In the genomic region with DNA sequence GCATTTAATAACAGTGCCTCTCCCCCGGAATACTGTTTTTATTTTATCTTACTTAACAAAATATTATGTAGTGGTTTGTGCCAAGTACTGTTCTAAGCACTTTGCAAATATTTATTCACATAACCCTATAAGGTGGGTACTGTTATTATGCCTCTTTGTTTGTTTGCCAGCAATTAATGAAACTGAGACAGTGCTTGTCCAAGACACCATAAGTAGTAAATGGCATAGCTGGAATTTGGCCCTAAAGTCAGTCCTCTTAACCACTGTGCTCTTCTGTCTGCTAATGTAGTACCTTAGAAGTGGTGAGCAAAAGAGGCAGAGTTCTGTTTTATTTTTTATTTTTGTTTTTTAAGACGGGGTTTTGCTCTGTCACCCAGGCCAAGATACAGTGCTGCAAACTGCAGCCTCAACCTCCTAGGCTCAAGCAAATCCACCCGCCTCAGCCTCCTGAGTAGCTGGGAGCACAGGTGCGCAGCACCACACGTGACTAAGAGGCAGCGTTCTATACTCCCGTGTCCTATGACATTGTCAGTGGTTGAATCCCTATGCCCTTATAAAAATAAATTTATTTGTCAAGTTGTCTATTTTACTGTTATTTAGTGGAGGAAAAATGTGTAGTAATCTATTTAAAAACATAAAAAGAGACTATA, we compare ENCODE assay signal across 28 cellular contexts.
A peak's percentile ranks its signal among the peaks of the same experiment; 100 is the strongest.
DNase-seq lines count a peak whose midpoint lies in the region; ATAC-seq and TF ChIP-seq lines count a peak whose summit lies in the region.
"Had no signal": no experiment of that assay in that cellular context is flagged by ENCODE, and none has a peak within 500 bp of the region (broad histone marks: within the 10 kb centered on the region; RNA-seq: fewer than 3 reads in every experiment).

No MANE protein-coding gene starts in this region.

- H3K36me3 ChIP-seq in upper lobe of right lung: no peaks in the 10 kb centered on the region
- no peaks in the 10 kb centered on the region for H3K36me3 ChIP-seq in naive thymus-derived CD4-positive, alpha-beta T cell (ENCODE audit: control insufficient read depth in 2 of 3, insufficient read depth in 3 of 3, low read length in 3 of 3)
- H3K36me3 ChIP-seq: neural progenitor cell had no signal

- in situ Hi-C loops in GM13977 (cut with MboI; ENCODE audit: low pct_unique_long_range_greater_than_20kb, low sequenced_read_pairs, unreplicated experiment): loop anchor here (25.0 kb wide), 1 partner anchor 181 kb away; a partner anchor contains a TSS

- H3K27ac ChIP-seq in RWPE1: peak overlapping the region; percentile 70
- H3K27ac ChIP-seq in upper lobe of right lung: no peak overlapping the region
- H3K27ac ChIP-seq in naive thymus-derived CD4-positive, alpha-beta T cell (ENCODE audit: low read depth, low read length): no peak overlapping the region
- H3K27ac ChIP-seq: coronary artery, neural progenitor cell, parathyroid adenoma, skin epidermis had no signal

- no peak overlapping the region for H3K4me3 ChIP-seq in upper lobe of right lung
- no peak overlapping the region for H3K4me3 ChIP-seq in naive thymus-derived CD4-positive, alpha-beta T cell (ENCODE audit: low read length)
- H3K4me3 ChIP-seq: coronary artery, neural progenitor cell, skin epidermis had no signal

- peak; percentile 51 for DNase-seq in NCI-H748 (lab: John Stamatoyannopoulos, UW; ENCODE audit: unreplicated experiment)
- no peak for DNase-seq in NCI-H748 treated with DMSO at 0.1 percent for 48 hours (lab: John Stamatoyannopoulos, UW)
- DNase-seq in NCI-H146 (lab: John Stamatoyannopoulos, UW): peak; percentile 24
- no peak for DNase-seq in RWPE1 (ENCODE audit: low spot score)
- no peak for DNase-seq in upper lobe of right lung
- no peak for DNase-seq in GM13977 (ENCODE audit: low spot score)
- DNase-seq in naive thymus-derived CD4-positive, alpha-beta T cell: no peak
- DNase-seq in naive thymus-derived CD8-positive, alpha-beta T cell: no peak
- DNase-seq: ACHN; activated CD4-positive, alpha-beta memory T cell treated with anti-CD3 and anti-CD28 coated beads for 36 hours; activated CD4-positive, alpha-beta T cell treated with anti-CD3 and anti-CD28 coated beads for 1 hour; activated CD8-positive, alpha-beta memory T cell treated with anti-CD3 and anti-CD28 coated beads, Interleukin-2, amount 50 U/mL, for 4 hours; activated naive CD4-positive, alpha-beta T cell; activated naive CD8-positive, alpha-beta T cell treated with anti-CD3 and anti-CD28 coated beads, Interleukin-2, amount 50 U/mL, for 24 hours; CD4-positive, alpha-beta memory T cell; effector CD8-positive, alpha-beta T cell; immature natural killer cell; mesenchymal stem cell; NCI-H2029 treated with DMSO at 0.1 percent for 48 hours; NCI-H2227 treated with DMSO at 0.1 percent for 48 hours; NCI-H774; stimulated activated naive CD4-positive, alpha-beta T cell treated with Interleukin-2 at 50 U/mL for 16 hours had no signal

- no peaks in the 10 kb centered on the region for H3K36me3 Mint-ChIP-seq in naive thymus-derived CD4-positive, alpha-beta T cell
- no peaks in the 10 kb centered on the region for H3K36me3 Mint-ChIP-seq in naive thymus-derived CD8-positive, alpha-beta T cell
- H3K36me3 Mint-ChIP-seq: activated CD4-positive, alpha-beta memory T cell treated with anti-CD3 and anti-CD28 coated beads for 36 hours; CD4-positive, alpha-beta memory T cell; immature natural killer cell; neural progenitor cell had no signal

- no peak for TF ChIP-seq CTCF in RWPE1 (conservative IDR thresholded peaks at IDR 0.05; ENCODE audit: low read depth)
- TF ChIP-seq CTCF in upper lobe of right lung (IDR thresholded peaks at IDR 0.05): no peak
- TF ChIP-seq CTCF in GM13977 (IDR thresholded peaks at IDR 0.05; ENCODE audit: extremely low read depth, insufficient read depth, missing control alignments): no peak

- no peak overlapping the region for H3K27ac Mint-ChIP-seq in naive thymus-derived CD4-positive, alpha-beta T cell
- no peak overlapping the region for H3K27ac Mint-ChIP-seq in naive thymus-derived CD8-positive, alpha-beta T cell
- H3K27ac Mint-ChIP-seq: activated CD4-positive, alpha-beta memory T cell treated with anti-CD3 and anti-CD28 coated beads for 36 hours; activated naive CD8-positive, alpha-beta T cell treated with anti-CD3 and anti-CD28 coated beads, Interleukin-2, amount 50 U/mL, for 24 hours; B cell; CD4-positive, alpha-beta memory T cell; immature natural killer cell; neural progenitor cell had no signal

- no peak overlapping the region for H3K4me3 Mint-ChIP-seq in naive thymus-derived CD4-positive, alpha-beta T cell
- H3K4me3 Mint-ChIP-seq in naive thymus-derived CD8-positive, alpha-beta T cell: no peak overlapping the region
- H3K4me3 Mint-ChIP-seq: activated CD4-positive, alpha-beta memory T cell treated with anti-CD3 and anti-CD28 coated beads for 36 hours; activated naive CD8-positive, alpha-beta T cell treated with anti-CD3 and anti-CD28 coated beads, Interleukin-2, amount 50 U/mL, for 24 hours; B cell; CD4-positive, alpha-beta memory T cell; immature natural killer cell; neural progenitor cell had no signal

- H3K4me1 Mint-ChIP-seq in naive thymus-derived CD4-positive, alpha-beta T cell: no peaks in the 10 kb centered on the region
- H3K4me1 Mint-ChIP-seq in naive thymus-derived CD8-positive, alpha-beta T cell: no peaks in the 10 kb centered on the region
- H3K4me1 Mint-ChIP-seq: activated naive CD8-positive, alpha-beta T cell treated with anti-CD3 and anti-CD28 coated beads, Interleukin-2, amount 50 U/mL, for 24 hours; B cell; CD4-positive, alpha-beta memory T cell; immature natural killer cell had no signal

- H3K27me3 Mint-ChIP-seq in naive thymus-derived CD4-positive, alpha-beta T cell: peaks cover 0 to 8% (median 5%) of the 10 kb centered on the region in 5 donors
- peaks cover 4 to 9% (median 7%) of the 10 kb centered on the region in 5 donors for H3K27me3 Mint-ChIP-seq in naive thymus-derived CD8-positive, alpha-beta T cell
- H3K27me3 Mint-ChIP-seq: activated naive CD8-positive, alpha-beta T cell treated with anti-CD3 and anti-CD28 coated beads, Interleukin-2, amount 50 U/mL, for 24 hours had no signal

- POLR2A ChIA-PET in RWPE1 (lab: Yijun Ruan, JAX; ENCODE audit: low non-redundant PET): no interaction called here
- POLR2A ChIA-PET in naive thymus-derived CD4-positive, alpha-beta T cell (lab: Charles Lee): no interaction called here
- POLR2A ChIA-PET in naive thymus-derived CD8-positive, alpha-beta T cell (lab: Charles Lee): no interaction called here

- CTCF ChIA-PET in RWPE1 (lab: Yijun Ruan, JAX): no interaction called here
- CTCF ChIA-PET in naive thymus-derived CD4-positive, alpha-beta T cell (lab: Charles Lee): no interaction called here

- ATAC-seq in upper lobe of right lung: peak; percentile 40
- ATAC-seq in naive thymus-derived CD4-positive, alpha-beta T cell: no peak
- no peak for ATAC-seq in naive thymus-derived CD8-positive, alpha-beta T cell
- ATAC-seq: activated naive CD8-positive, alpha-beta T cell treated with anti-CD3 and anti-CD28 coated beads, Interleukin-2, amount 50 U/mL, for 24 hours; left lobe of liver had no signal

- no peaks in the 10 kb centered on the region for H3K27me3 ChIP-seq in upper lobe of right lung
- H3K27me3 ChIP-seq in naive thymus-derived CD4-positive, alpha-beta T cell (ENCODE audit: control insufficient read depth in 2 of 2, insufficient read depth in 2 of 2, low read length in 2 of 2): no peaks in the 10 kb centered on the region
- H3K27me3 ChIP-seq: neural progenitor cell had no signal

- no peaks in the 10 kb centered on the region for H3K9me3 ChIP-seq in upper lobe of right lung
- no peaks in the 10 kb centered on the region for H3K9me3 ChIP-seq in naive thymus-derived CD4-positive, alpha-beta T cell (ENCODE audit: control insufficient read depth in 2 of 3, low read length in 3 of 3)

- peaks cover 9% of the 10 kb centered on the region for H3K4me1 ChIP-seq in upper lobe of right lung
- no peaks in the 10 kb centered on the region for H3K4me1 ChIP-seq in naive thymus-derived CD4-positive, alpha-beta T cell (ENCODE audit: control insufficient read depth in 2 of 2, insufficient read depth in 2 of 2, low read length in 2 of 2)
- H3K4me1 ChIP-seq: neural progenitor cell, parathyroid adenoma had no signal

- peaks cover 0 to 2% (median 0%) of the 10 kb centered on the region in 11 donors for H3K9me3 Mint-ChIP-seq in naive thymus-derived CD4-positive, alpha-beta T cell
- no peaks in the 10 kb centered on the region for H3K9me3 Mint-ChIP-seq in naive thymus-derived CD8-positive, alpha-beta T cell
- H3K9me3 Mint-ChIP-seq: activated CD4-positive, alpha-beta memory T cell treated with anti-CD3 and anti-CD28 coated beads for 36 hours; activated naive CD8-positive, alpha-beta T cell treated with anti-CD3 and anti-CD28 coated beads, Interleukin-2, amount 50 U/mL, for 24 hours; neural progenitor cell had no signal

- intact Hi-C loops in upper lobe of right lung (cut with DNase I): no loop called here
- intact Hi-C loops in naive thymus-derived CD4-positive, alpha-beta T cell (cut with micrococcal nuclease): no loop called here

Comparison
In these comparisons a context has a peak if more than half of its experiments do, and no peak if none do; other contexts are left out.
1. DNase-seq: peak in NCI-H748 (single experiment) and NCI-H146 (single experiment); none in NCI-H748 treated with DMSO at 0.1 percent for 48 hours (single experiment), RWPE1 (single experiment), upper lobe of right lung (single experiment), GM13977 (single experiment), naive thymus-derived CD4-positive, alpha-beta T cell (0 of 9) and naive thymus-derived CD8-positive, alpha-beta T cell (0 of 10).